Comparison of ENCODE assay signal across 1 cellular context in genomic region chr9:130689937-130690700, GRCh38.
TF ChIP-seq lines count a peak whose summit lies in the region.

No MANE protein-coding gene starts in this region.

TF ChIP-seq in HepG2, 621 proteins besides CTCF, POLR2A, EP300 and RAD21 (continued from another document and continues in another):
- TF ChIP-seq THAP7 (CRISPR knock-in tag; IDR thresholded peaks at IDR 0.05) (no peak), ARID5B (CRISPR knock-in tag; IDR thresholded peaks at IDR 0.05) (no peak), NFE2L2 (IDR thresholded peaks at IDR 0.05; ENCODE audit: low read length) (no peak), ATAD3A (CRISPR knock-in tag; IDR thresholded peaks at IDR 0.05) (no peak), NCOA1 (CRISPR knock-in tag; IDR thresholded peaks at IDR 0.05) (no peak), ZNF350 (CRISPR knock-in tag; IDR thresholded peaks at IDR 0.05; ENCODE audit: borderline replicate concordance, low read depth) (no peak), BORCS8-MEF2B (CRISPR knock-in tag; IDR thresholded peaks at IDR 0.05) (no peak), HNF4G (IDR thresholded peaks at IDR 0.05; ENCODE audit: borderline replicate concordance, low read depth, low read length) (no peak), HNF4G (CRISPR knock-in tag; IDR thresholded peaks at IDR 0.05; ENCODE audit: borderline replicate concordance, low read depth) (no peak), ATF2 (CRISPR knock-in tag; IDR thresholded peaks at IDR 0.05) (no peak), CBX2 (IDR thresholded peaks at IDR 0.05; ENCODE audit: low read depth, low read length) (no peak), CBX2 (CRISPR knock-in tag; IDR thresholded peaks at IDR 0.05; ENCODE audit: low read depth) (no peak), ELF1 (CRISPR knock-in tag; IDR thresholded peaks at IDR 0.05) (peak; percentile 14; the same call in 1 of the 2 replicates), ETS1 (CRISPR knock-in tag; IDR thresholded peaks at IDR 0.05) (no peak), ZSCAN31 (CRISPR knock-in tag; IDR thresholded peaks at IDR 0.05; ENCODE audit: low read depth) (no peak), SOX13 (IDR thresholded peaks at IDR 0.05) (no peak), SOX13 (CRISPR knock-in tag; conservative IDR thresholded peaks at IDR 0.05 in 1 of 2, IDR thresholded peaks at IDR 0.05 in 1 of 2) (0 out of 4 replicates have a peak, but pooled peaks of 1 of the 2 experiments have one; percentile 4), AGO1 (IDR thresholded peaks at IDR 0.05; ENCODE audit: low read depth, low read length, poor library complexity, severe bottlenecking) (no peak), ZNF382 (CRISPR knock-in tag; IDR thresholded peaks at IDR 0.05; ENCODE audit: borderline replicate concordance) (no peak), NCOA2 (CRISPR knock-in tag; IDR thresholded peaks at IDR 0.05) (no peak), ZNF138 (CRISPR knock-in tag; IDR thresholded peaks at IDR 0.05; ENCODE audit: low read depth) (no peak), ZGPAT (CRISPR knock-in tag; IDR thresholded peaks at IDR 0.05) (peak; percentile 55), DR1 (CRISPR knock-in tag; IDR thresholded peaks at IDR 0.05) (peak; percentile 91), ZNF33B (CRISPR knock-in tag; IDR thresholded peaks at IDR 0.05) (no peak), KLF6 (CRISPR knock-in tag; IDR thresholded peaks at IDR 0.05) (no peak), CHCHD3 (CRISPR knock-in tag; IDR thresholded peaks at IDR 0.05) (no peak), TFDP2 (CRISPR knock-in tag; IDR thresholded peaks at IDR 0.05) (0 out of 2 replicates have a peak, but pooled peaks have one; percentile 43), YEATS4 (CRISPR knock-in tag; IDR thresholded peaks at IDR 0.05; ENCODE audit: borderline replicate concordance) (0 out of 2 replicates have a peak, but pooled peaks have one; percentile 27), ZBTB1 (CRISPR knock-in tag; IDR thresholded peaks at IDR 0.05; ENCODE audit: borderline replicate concordance) (no peak), SAFB2 (CRISPR knock-in tag; IDR thresholded peaks at IDR 0.05; ENCODE audit: borderline replicate concordance, low read depth) (no peak), NFYC (CRISPR knock-in tag; IDR thresholded peaks at IDR 0.05) (peak; percentile 89), MTF1 (CRISPR knock-in tag; IDR thresholded peaks at IDR 0.05) (no peak), ZNF879 (CRISPR knock-in tag; IDR thresholded peaks at IDR 0.05) (no peak), PHF8 (CRISPR knock-in tag; IDR thresholded peaks at IDR 0.05) (peak; percentile 18; the same call in 1 of the 2 replicates), YEATS2 (CRISPR knock-in tag; IDR thresholded peaks at IDR 0.05; ENCODE audit: borderline replicate concordance) (peak; percentile 43; the same call in 1 of the 2 replicates), ZNF710 (CRISPR knock-in tag; IDR thresholded peaks at IDR 0.05; ENCODE audit: borderline replicate concordance) (no peak), IRX3 (CRISPR knock-in tag; IDR thresholded peaks at IDR 0.05; ENCODE audit: borderline replicate concordance, low read depth) (no peak), ZIK1 (CRISPR knock-in tag; IDR thresholded peaks at IDR 0.05; ENCODE audit: borderline replicate concordance, low read depth) (0 out of 2 replicates have a peak, but pooled peaks have one; percentile 51), ZNF180 (CRISPR knock-in tag; IDR thresholded peaks at IDR 0.05; ENCODE audit: borderline replicate concordance, low read depth) (no peak), NR2C2 (CRISPR knock-in tag; IDR thresholded peaks at IDR 0.05; ENCODE audit: borderline replicate concordance) (peak; percentile 16; the same call in 1 of the 2 replicates), MTF2 (CRISPR knock-in tag; IDR thresholded peaks at IDR 0.05; ENCODE audit: borderline replicate concordance) (no peak), ZMAT3 (CRISPR knock-in tag; conservative IDR thresholded peaks at IDR 0.05) (0 out of 2 replicates have a peak, but pooled peaks have one; percentile 46), HOXD1 (CRISPR knock-in tag; IDR thresholded peaks at IDR 0.05) (peak; percentile 92; the same call in 1 of the 2 replicates), TIGD3 (CRISPR knock-in tag; IDR thresholded peaks at IDR 0.05; ENCODE audit: borderline replicate concordance) (no peak), HMG20A (CRISPR knock-in tag; IDR thresholded peaks at IDR 0.05; ENCODE audit: borderline replicate concordance) (no peak), ZNF10 (CRISPR knock-in tag; IDR thresholded peaks at IDR 0.05; ENCODE audit: borderline replicate concordance, low read depth) (no peak), SRSF4 (IDR thresholded peaks at IDR 0.05; ENCODE audit: low read depth, low read length, poor library complexity, severe bottlenecking) (no peak), POLR2AphosphoS5 (IDR thresholded peaks at IDR 0.05; ENCODE audit: low read depth, low read length) (peak; percentile 91), HNF1B (CRISPR knock-in tag; IDR thresholded peaks at IDR 0.05) (no peak), ZNF691 (CRISPR knock-in tag; IDR thresholded peaks at IDR 0.05; ENCODE audit: borderline replicate concordance, low read depth) (no peak), ZNF441 (CRISPR knock-in tag; IDR thresholded peaks at IDR 0.05; ENCODE audit: borderline replicate concordance) (no peak)
